12 cellular contexts compared by ENCODE assay signal in the genomic region with DNA sequence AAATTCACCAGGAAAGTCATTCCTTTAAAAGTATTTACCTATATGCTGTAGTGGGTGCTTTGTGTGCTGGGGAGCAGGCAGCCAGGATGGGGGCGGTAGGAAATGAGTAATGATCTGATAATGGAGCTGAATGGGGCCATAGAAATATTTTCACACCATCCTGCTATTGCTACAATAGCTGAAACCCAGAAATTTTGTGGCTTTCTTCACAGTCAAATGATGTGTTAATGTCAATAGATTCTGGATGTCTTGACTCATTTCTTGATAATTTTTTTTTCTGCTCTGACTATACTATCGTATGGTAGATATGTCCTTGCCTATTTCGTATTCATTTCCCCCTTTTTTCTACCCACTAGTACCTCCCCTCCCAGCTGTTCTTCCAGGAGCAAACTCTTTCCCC. TPM values are rescaled to one million over a fixed set of nuclear protein-coding genes. Genes with fewer than 3 reads are reported as not detected.
A peak's percentile ranks its signal among the peaks of the same experiment; 100 is the strongest.
DNase-seq lines count a peak whose midpoint lies in the region; ATAC-seq and TF ChIP-seq lines count a peak whose summit lies in the region.
"Had no signal": no experiment of that assay in that cellular context is flagged by ENCODE, and none has a peak within 500 bp of the region (broad histone marks: within the 10 kb centered on the region; RNA-seq: fewer than 3 reads in every experiment).

No MANE protein-coding gene starts in this region.

- H3K27ac ChIP-seq in foreskin keratinocyte, result no peak overlapping the region
- no peak overlapping the region for H3K27ac ChIP-seq in psoas muscle
- no peak overlapping the region for H3K27ac ChIP-seq in sigmoid colon

- CTCF ChIA-PET in activated CD4-positive, alpha-beta T cell treated with anti-CD3 and anti-CD28 coated beads for 36 hours (lab: Charles Lee), result interaction anchor here (1.3 kb wide), 1 partner anchor 8 kb away, joined by 4 read pairs; no protein-coding TSS in a partner anchor

- H3K27me3 Mint-ChIP-seq in activated CD4-positive, alpha-beta T cell treated with anti-CD3 and anti-CD28 coated beads for 36 hours, result peaks cover 3% of the 10 kb centered on the region

- no peak overlapping the region for H3K4me3 Mint-ChIP-seq in activated CD4-positive, alpha-beta T cell treated with anti-CD3 and anti-CD28 coated beads for 36 hours
- H3K4me3 Mint-ChIP-seq: immature natural killer cell had no signal

- no peak overlapping the region for H3K4me3 ChIP-seq in psoas muscle
- no peak overlapping the region for H3K4me3 ChIP-seq in sigmoid colon

- no peak for TF ChIP-seq CTCF in foreskin keratinocyte (conservative IDR thresholded peaks at IDR 0.05)
- TF ChIP-seq CTCF in psoas muscle (IDR thresholded peaks at IDR 0.05), result no peak
- no peak for TF ChIP-seq CTCF in sigmoid colon (IDR thresholded peaks at IDR 0.05)

- peaks cover 3% of the 10 kb centered on the region for H3K4me1 Mint-ChIP-seq in activated CD4-positive, alpha-beta T cell treated with anti-CD3 and anti-CD28 coated beads for 36 hours
- H3K4me1 Mint-ChIP-seq: immature natural killer cell had no signal

- peak; percentile 80 for ATAC-seq in activated CD4-positive, alpha-beta T cell treated with anti-CD3 and anti-CD28 coated beads for 36 hours
- ATAC-seq in GM21515 (IDR thresholded peaks at IDR 0.05; ENCODE audit: unreplicated experiment), result peak; percentile 76
- peak; percentile 60 for ATAC-seq in HG03108 (IDR thresholded peaks at IDR 0.05; ENCODE audit: unreplicated experiment)
- peak; percentile 51 for ATAC-seq in foreskin keratinocyte
- ATAC-seq in psoas muscle, result no peak

- no peaks in the 10 kb centered on the region for H3K9me3 ChIP-seq in psoas muscle
- no peaks in the 10 kb centered on the region for H3K9me3 ChIP-seq in sigmoid colon

- intact Hi-C loops in activated CD4-positive, alpha-beta T cell treated with anti-CD3 and anti-CD28 coated beads for 36 hours (cut with DNase I, micrococcal nuclease), result no loop called here
- intact Hi-C loops in psoas muscle (cut with DNase I) (no loop called here), sigmoid colon (cut with DNase I) (no loop called here)

- TF ChIP-seq EP300 in sigmoid colon (IDR thresholded peaks at IDR 0.05), result no peak

- H3K4me1 ChIP-seq in foreskin keratinocyte, result no peaks in the 10 kb centered on the region
- H3K4me1 ChIP-seq in psoas muscle, result no peaks in the 10 kb centered on the region
- no peaks in the 10 kb centered on the region for H3K4me1 ChIP-seq in sigmoid colon

- peak; percentile 16 for DNase-seq in activated CD4-positive, alpha-beta T cell treated with anti-CD3 and anti-CD28 coated beads for 36 hours
- no peak for DNase-seq in activated CD4-positive, alpha-beta T cell treated with anti-CD3 and anti-CD28 coated beads, Interleukin-2, amount 50 U/mL, for 1 hour
- DNase-seq in foreskin keratinocyte (peak in 1 of 2 donors; percentile 10), NCI-H2171 treated with DMSO at 0.1 percent for 48 hours (lab: John Stamatoyannopoulos, UW) (no peak), psoas muscle (no peak), sigmoid colon (no peak)
- DNase-seq: 8988T, immature natural killer cell had no signal

- POLR2A ChIA-PET in activated CD4-positive, alpha-beta T cell treated with anti-CD3 and anti-CD28 coated beads for 36 hours (lab: Charles Lee), result no interaction called here

- H3K27ac Mint-ChIP-seq in activated CD4-positive, alpha-beta T cell treated with anti-CD3 and anti-CD28 coated beads for 36 hours, result no peak overlapping the region
- H3K27ac Mint-ChIP-seq: activated T-helper 2 cell treated with anti-CD3 and anti-CD28 coated beads, Interferon-gamma antibody, Interleukin-2, Interleukin-4, amounts not matched to agents 10 μg/mL and 5 μg/mL and 100 μg/mL, durations not matched to agents 14 hours and 24 hours and 36 hours; immature natural killer cell had no signal

- H3K27me3 ChIP-seq in foreskin keratinocyte (peaks cover 6% of the 10 kb centered on the region), psoas muscle (ENCODE audit: insufficient read depth in 3 of 3, low read length in 2 of 3) (no peaks in the 10 kb centered on the region), sigmoid colon (no peaks in the 10 kb centered on the region)

- no peaks in the 10 kb centered on the region for H3K36me3 Mint-ChIP-seq in activated CD4-positive, alpha-beta T cell treated with anti-CD3 and anti-CD28 coated beads for 36 hours (ENCODE audit: low read depth)
- H3K36me3 Mint-ChIP-seq: immature natural killer cell had no signal

- WGBS in psoas muscle, 3 donors, result 83 to 91% (median 89%) methylated on average over 3 of the region's 3 CpGs
- WGBS in sigmoid colon, 2 donors, result 80 to 82% methylated on average over 3 of the region's 3 CpGs

- no peaks in the 10 kb centered on the region for H3K36me3 ChIP-seq in psoas muscle (ENCODE audit: insufficient read depth in 1 of 2, low read depth in 1 of 2)
- no peaks in the 10 kb centered on the region for H3K36me3 ChIP-seq in sigmoid colon

- no peaks in the 10 kb centered on the region for H3K9me3 Mint-ChIP-seq in activated CD4-positive, alpha-beta T cell treated with anti-CD3 and anti-CD28 coated beads for 36 hours (ENCODE audit: low read depth)
- H3K9me3 Mint-ChIP-seq: activated T-helper 2 cell treated with anti-CD3 and anti-CD28 coated beads, Interferon-gamma antibody, Interleukin-2, Interleukin-4, amounts not matched to agents 10 μg/mL and 5 μg/mL and 100 μg/mL, durations not matched to agents 14 hours and 24 hours and 36 hours; immature natural killer cell had no signal

- no peak for TF ChIP-seq POLR2A in sigmoid colon (IDR thresholded peaks at IDR 0.05)

RNA-seq across cellular contexts. Expression of a gene that starts 59.5 kb away (rescaled TPM):
- under 1 TPM in 1 of 2 experiments, not detected in 1; 0.05 TPM for total RNA-seq in activated CD4-positive, alpha-beta T cell treated with anti-CD3 and anti-CD28 coated beads for 36 hours
- total RNA-seq in foreskin keratinocyte (not detected in 2 replicates), psoas muscle (under 1 TPM in 3 of 4 donors, not detected in 1; 0.02 to 0.10 (median 0.02) TPM), sigmoid colon (1 to 10 TPM in 2 of 4 donors, under 1 TPM in 2; 0.27 to 1.9 (median 0.95) TPM)
- polyA plus RNA-seq in foreskin keratinocyte (not detected in 2 replicates), psoas muscle (under 1 TPM; under 0.01 to 0.03 (median 0.01) TPM), sigmoid colon (under 1 TPM in 1 of 3 donors, not detected in 2; 0.03 TPM)
- total RNA-seq: osteocyte had no signal

Comparison
In these comparisons a context has a peak if more than half of its experiments do, and no peak if none do; other contexts are left out.
1. ATAC-seq: peak in activated CD4-positive, alpha-beta T cell treated with anti-CD3 and anti-CD28 coated beads for 36 hours (single experiment), GM21515 (single experiment), HG03108 (single experiment) and foreskin keratinocyte (single experiment); none in psoas muscle (0 of 4).